ENCODE assay signal across 1 cellular context in genomic region chr2:74575320-74575719, GRCh38.
TF ChIP-seq lines count a peak whose summit lies in the region.

No MANE protein-coding gene starts in this region.

TF ChIP-seq in IMR-90, 13 proteins besides CTCF, POLR2A, EP300 and RAD21:
- TF ChIP-seq ELK1 (IDR thresholded peaks at IDR 0.05; ENCODE audit: borderline replicate concordance, low read depth, low read length), result no peak
- no peak for TF ChIP-seq MAFK (IDR thresholded peaks at IDR 0.05; ENCODE audit: low read depth, low read length)
